Comparison of ENCODE assay signal across 30 cellular contexts in genomic region chr6:44006872-44007303, GRCh38.
DNase-seq lines count a peak whose midpoint lies in the region; ATAC-seq, FAIRE-seq and TF ChIP-seq lines count a peak whose summit lies in the region.
"Had no signal": no experiment of that assay in that cellular context is flagged by ENCODE, and none has a peak within 500 bp of the region (broad histone marks: within the 10 kb centered on the region; RNA-seq: fewer than 3 reads in every experiment).

No MANE protein-coding gene starts in this region.

- no peak overlapping the region for H2AFZ ChIP-seq in H1 (ENCODE audit: low read length)

- ATAC-seq in left cardiac atrium, result no peak
- ATAC-seq in HG03378 (IDR thresholded peaks at IDR 0.05; ENCODE audit: unreplicated experiment), result no peak
- no peak for ATAC-seq in GM19455 (IDR thresholded peaks at IDR 0.05; ENCODE audit: unreplicated experiment)
- no peak for ATAC-seq in GM19463 (IDR thresholded peaks at IDR 0.05; ENCODE audit: unreplicated experiment)
- ATAC-seq: activated CD8-positive, alpha-beta memory T cell treated with anti-CD3 and anti-CD28 coated beads, Interleukin-2, amount 10 ng/mL, durations not matched to agents 7 days and 5 days; left lobe of liver; SK-N-SH treated with all-trans-retinoic acid at 6 μM for 48 hours had no signal

- peak overlapping the region; percentile 95; the same call in 1 of the 2 replicates for H2BK12ac ChIP-seq in H1 (ENCODE audit: low read depth, low read length)

- H4K20me1 ChIP-seq in H1 (replicated peaks in 1 of 2; ENCODE audit: control insufficient read depth in 1 of 2, insufficient read depth in 2 of 2, low read length in 2 of 2), result no peaks in the 10 kb centered on the region

- peak overlapping the region; percentile 90 for H2BK20ac ChIP-seq in H1 (ENCODE audit: low read length)

- H3K4me3 ChIP-seq in cardiac muscle cell (no peak overlapping the region), H1 (ENCODE audit: extremely low read depth in 1 of 4, insufficient read depth in 2 of 4, low read depth in 3 of 4, low read length in 4 of 4) (no peak overlapping the region)
- H3K4me3 ChIP-seq: ascending aorta had no signal

- 89% methylated on average over 5 of the region's 6 CpGs; no CpG with 5 or more reads in 1 of the 2 experiments for WGBS in H1 (ENCODE audit: extremely low coverage in 1 of 2, insufficient coverage in 1 of 2, insufficient read length in 1 of 2, insufficient replicate concordance in 2 of 2, low coverage in 1 of 2, low lambda C conversion rate in 2 of 2, missing lambda C conversion rate in 1 of 2), 2 experiments

- H3K23me2 ChIP-seq in H1 (ENCODE audit: low read depth, low read length), result peaks cover 13% of the 10 kb centered on the region; the same call in 1 of the 2 replicates

- no peak overlapping the region for H4K5ac ChIP-seq in H1 (ENCODE audit: insufficient read length, low read depth, low read length)

- H3K56ac ChIP-seq in H1 (replicated peaks; ENCODE audit: insufficient read length, low read depth, low read length), result no peak overlapping the region

- H3K4me2 ChIP-seq in H1 (ENCODE audit: insufficient read depth in 1 of 2, low read depth in 2 of 2, low read length in 2 of 2), result no peak overlapping the region

- H3K4ac ChIP-seq in H1 (replicated peaks; ENCODE audit: insufficient read length, low read depth, low read length), result no peak overlapping the region

- H2BK15ac ChIP-seq in H1 (ENCODE audit: low read length), result no peak overlapping the region

- H4K8ac ChIP-seq in H1 (ENCODE audit: extremely low read depth, insufficient read depth, low read length), result no peak overlapping the region

- H3K27me3 ChIP-seq in cardiac muscle cell (no peaks in the 10 kb centered on the region), H1 (replicated peaks in 1 of 4; ENCODE audit: control insufficient read depth in 3 of 4, extremely low read depth in 1 of 4, insufficient read depth in 3 of 4, low read length in 3 of 4) (peaks cover 0 to 18% (median 11%) of the 10 kb centered on the region in 4 experiments; a peak in 5 of 7 replicates)

- H3K27ac ChIP-seq in cardiac muscle cell, result peak overlapping the region; percentile 84
- H3K27ac ChIP-seq in H1 (ENCODE audit: low read depth, low read length), result no peak overlapping the region
- H3K27ac ChIP-seq: ascending aorta, VCaP had no signal

- no peak overlapping the region for H2BK120ac ChIP-seq in H1 (replicated peaks; ENCODE audit: low read depth, low read length)

- H3K4me1 ChIP-seq in cardiac muscle cell (ENCODE audit: low read depth) (peaks cover 62% of the 10 kb centered on the region), H1 (replicated peaks in 1 of 4; ENCODE audit: control insufficient read depth in 3 of 4, insufficient read depth in 4 of 4, low read length in 3 of 4) (peaks cover 4 to 31% (median 24%) of the 10 kb centered on the region in 4 experiments)

- no peak for FAIRE-seq in H1 (lab: Jason Lieb, UNC)
- FAIRE-seq: endometrium, frontal cortex had no signal

- H2AK5ac ChIP-seq in H1 (ENCODE audit: low read depth, low read length), result no peak overlapping the region

- intact Hi-C loops in left cardiac atrium (cut with DNase I), result no loop called here

- TF ChIP-seq POLR2A in H1 (IDR thresholded peaks at IDR 0.05; ENCODE audit: control extremely low read depth in 1 of 2, low read depth in 2 of 2, low read length in 2 of 2), result no peak

- CTCF ChIA-PET in H1 (lab: Charles Lee; ENCODE audit: partially characterized antibody), result interaction anchor here (0.9 to 24.5 kb wide), 6 partner anchors 12 to 237 kb away, joined by 3 to 331 read pairs (median 8); partner anchors contain the start of gene VEGFA

- H3K9ac ChIP-seq in H1 (replicated peaks in 1 of 4; ENCODE audit: extremely low read depth in 1 of 4, low read depth in 3 of 4, low read length in 3 of 4), result no peak overlapping the region

- TF ChIP-seq RAD21 in H1 (IDR thresholded peaks at IDR 0.05 in 1 of 2, conservative IDR thresholded peaks at IDR 0.05 in 1 of 2; ENCODE audit: low read depth in 2 of 2, low read length in 2 of 2), result no peak

- no peak overlapping the region for H4K91ac ChIP-seq in H1 (replicated peaks; ENCODE audit: insufficient read length, low read length)

- H3K18ac ChIP-seq in H1 (ENCODE audit: extremely low read depth, low read length), result peak overlapping the region; percentile 25; the same call in 1 of the 2 replicates

- no peaks in the 10 kb centered on the region for H3K79me1 ChIP-seq in H1 (ENCODE audit: low read depth, low read length)

- H3K36me3 ChIP-seq in cardiac muscle cell, result no peaks in the 10 kb centered on the region
- no peaks in the 10 kb centered on the region for H3K36me3 ChIP-seq in H1 (ENCODE audit: control insufficient read depth in 2 of 4, insufficient read depth in 4 of 4, low read length in 3 of 4)
- H3K36me3 ChIP-seq: ascending aorta had no signal

- no peaks in the 10 kb centered on the region for H3K79me2 ChIP-seq in H1 (ENCODE audit: control insufficient read depth in 1 of 2, insufficient read depth in 2 of 2, low read length in 2 of 2)

- no peak overlapping the region for H3K23ac ChIP-seq in H1 (ENCODE audit: insufficient read length)

- TF ChIP-seq CTCF in cardiac muscle cell (IDR thresholded peaks at IDR 0.05; ENCODE audit: low read depth, low read length) (no peak), H1 (IDR thresholded peaks at IDR 0.05; ENCODE audit: control extremely low read depth in 1 of 3, insufficient read depth in 1 of 3, low read depth in 1 of 3, low read length in 3 of 3) (no peak)

- DNase-seq in cardiac muscle cell (ENCODE audit: low read depth in 1 of 2, low spot score in 1 of 2) (no peak), left cardiac atrium (no peak), H1 (ENCODE audit: low read depth in 1 of 2, low spot score in 2 of 2) (no peak), medulla oblongata (ENCODE audit: extremely low spot score) (peak; percentile 27)
- no peak for DNase-seq in activated T-cell treated with anti-CD3 and anti-CD28 coated beads, Interleukin-2, amount 50 U/mL, for 48 hours
- DNase-seq: activated CD4-positive, alpha-beta T cell treated with anti-CD3 and anti-CD28 coated beads, Interleukin-2, amount 10 ng/mL, durations not matched to agents 24 days and 14 days; activated CD8-positive, alpha-beta memory T cell treated with anti-CD3 and anti-CD28 coated beads, Interleukin-2, amount 10 ng/mL, durations not matched to agents 7 days and 5 days; activated naive CD8-positive, alpha-beta T cell treated with anti-CD3 and anti-CD28 coated beads, Interleukin-2, amount 10 ng/mL, durations not matched to agents 7 days and 5 days; C1 segment of cervical spinal cord; dermis blood vessel endothelial cell; DMS79; hypothalamus; Kasumi-1; NCI-H1436 treated with DMSO at 0.1 percent for 48 hours; NCI-H345; NCI-H774; occipital lobe; RPMI8226; stimulated activated CD4-positive, alpha-beta T cell treated with anti-CD3 and anti-CD28 coated beads, Interleukin-2, amount 100 ng/mL, for 48 hours; trophoblast cell had no signal

- H3K14ac ChIP-seq in H1 (ENCODE audit: insufficient read length), result no peak overlapping the region

- 0 out of 2 replicates have a peak overlapping the region, but pooled peaks have one; percentile 8 for H2BK5ac ChIP-seq in H1 (ENCODE audit: low read depth, low read length)

- no peak for TF ChIP-seq EP300 in H1 (IDR thresholded peaks at IDR 0.05; ENCODE audit: borderline replicate concordance in 1 of 2, low read depth in 2 of 2, low read length in 2 of 2)

- POLR2A ChIA-PET in H1 (lab: Charles Lee; ENCODE audit: partially characterized antibody), result interaction anchor here (1.4 to 3.4 kb wide), 2 partner anchors 12 to 37 kb away, joined by 4 to 14 read pairs; no protein-coding TSS in a partner anchor

- no peaks in the 10 kb centered on the region for H3K9me3 ChIP-seq in cardiac muscle cell (ENCODE audit: low read depth)
- H3K9me3 ChIP-seq in H1 (ENCODE audit: insufficient read depth in 2 of 2, low read depth in 1 of 2, low read length in 1 of 2), result no peaks in the 10 kb centered on the region
- H3K9me3 ChIP-seq: ascending aorta, Caco-2 had no signal

TF ChIP-seq in H1, 55 proteins besides CTCF, POLR2A, EP300 and RAD21:
- TF ChIP-seq, protein P1, sequence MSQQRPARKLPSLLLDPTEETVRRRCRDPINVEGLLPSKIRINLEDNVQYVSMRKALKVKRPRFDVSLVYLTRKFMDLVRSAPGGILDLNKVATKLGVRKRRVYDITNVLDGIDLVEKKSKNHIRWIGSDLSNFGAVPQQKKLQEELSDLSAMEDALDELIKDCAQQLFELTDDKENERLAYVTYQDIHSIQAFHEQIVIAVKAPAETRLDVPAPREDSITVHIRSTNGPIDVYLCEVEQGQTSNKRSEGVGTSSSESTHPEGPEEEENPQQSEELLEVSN (IDR thresholded peaks at IDR 0.05), result no peak
- TF ChIP-seq YY1 (IDR thresholded peaks at IDR 0.05; ENCODE audit: low read depth, low read length) (no peak), TEAD4 (IDR thresholded peaks at IDR 0.05; ENCODE audit: low read depth, low read length) (no peak), SP2 (IDR thresholded peaks at IDR 0.05; ENCODE audit: low read length) (no peak), CHD2 (IDR thresholded peaks at IDR 0.05; ENCODE audit: low read length) (no peak)
